ENCODE assay signal across 1 cellular context in genomic region chr12:55619352-55620138, GRCh38.
TF ChIP-seq lines count a peak whose summit lies in the region.

No MANE protein-coding gene starts in this region.

TF ChIP-seq in K562, 482 proteins besides CTCF, POLR2A, EP300 and RAD21 (continued from another document and continues in another):
- TF ChIP-seq JUND (IDR thresholded peaks at IDR 0.05; ENCODE audit: borderline replicate concordance, low read depth, low read length) = 0 out of 2 replicates have a peak, but pooled peaks have one; percentile 22
- TF ChIP-seq JUND (tag; IDR thresholded peaks at IDR 0.05; ENCODE audit: borderline replicate concordance, low read depth, low read length) = 0 out of 3 replicates have a peak, but pooled peaks have one; percentile 14
- no peak for TF ChIP-seq BCOR (IDR thresholded peaks at IDR 0.05)
- TF ChIP-seq, protein P1, sequence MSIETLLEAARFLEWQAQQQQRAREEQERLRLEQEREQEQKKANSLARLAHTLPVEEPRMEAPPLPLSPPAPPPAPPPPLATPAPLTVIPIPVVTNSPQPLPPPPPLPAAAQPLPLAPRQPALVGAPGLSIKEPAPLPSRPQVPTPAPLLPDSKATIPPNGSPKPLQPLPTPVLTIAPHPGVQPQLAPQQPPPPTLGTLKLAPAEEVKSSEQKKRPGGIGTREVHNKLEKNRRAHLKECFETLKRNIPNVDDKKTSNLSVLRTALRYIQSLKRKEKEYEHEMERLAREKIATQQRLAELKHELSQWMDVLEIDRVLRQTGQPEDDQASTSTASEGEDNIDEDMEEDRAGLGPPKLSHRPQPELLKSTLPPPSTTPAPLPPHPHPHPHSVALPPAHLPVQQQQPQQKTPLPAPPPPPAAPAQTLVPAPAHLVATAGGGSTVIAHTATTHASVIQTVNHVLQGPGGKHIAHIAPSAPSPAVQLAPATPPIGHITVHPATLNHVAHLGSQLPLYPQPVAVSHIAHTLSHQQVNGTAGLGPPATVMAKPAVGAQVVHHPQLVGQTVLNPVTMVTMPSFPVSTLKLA (conservative IDR thresholded peaks at IDR 0.05) = peak; percentile 74 to 80
- no peak for TF ChIP-seq HNRNPH1 (optimal IDR thresholded peaks at IDR 0.05; ENCODE audit: low read depth, low read length)
- TF ChIP-seq, protein P2, sequence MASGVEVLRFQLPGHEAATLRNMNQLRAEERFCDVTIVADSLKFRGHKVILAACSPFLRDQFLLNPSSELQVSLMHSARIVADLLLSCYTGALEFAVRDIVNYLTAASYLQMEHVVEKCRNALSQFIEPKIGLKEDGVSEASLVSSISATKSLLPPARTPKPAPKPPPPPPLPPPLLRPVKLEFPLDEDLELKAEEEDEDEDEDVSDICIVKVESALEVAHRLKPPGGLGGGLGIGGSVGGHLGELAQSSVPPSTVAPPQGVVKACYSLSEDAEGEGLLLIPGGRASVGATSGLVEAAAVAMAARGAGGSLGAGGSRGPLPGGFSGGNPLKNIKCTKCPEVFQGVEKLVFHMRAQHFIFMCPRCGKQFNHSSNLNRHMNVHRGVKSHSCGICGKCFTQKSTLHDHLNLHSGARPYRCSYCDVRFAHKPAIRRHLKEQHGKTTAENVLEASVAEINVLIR (CRISPR knock-in tag; IDR thresholded peaks at IDR 0.05) = no peak
- peak; percentile 55; the same call in 1 of the 2 replicates for TF ChIP-seq PHF21A (IDR thresholded peaks at IDR 0.05; ENCODE audit: borderline replicate concordance, low read depth)
- no peak for TF ChIP-seq ATF1 (CRISPR knock-in tag; IDR thresholded peaks at IDR 0.05)
- peak; percentile 47; the same call in 1 of the 2 replicates for TF ChIP-seq ATF1 (tag; IDR thresholded peaks at IDR 0.05)
- TF ChIP-seq, protein P3, sequence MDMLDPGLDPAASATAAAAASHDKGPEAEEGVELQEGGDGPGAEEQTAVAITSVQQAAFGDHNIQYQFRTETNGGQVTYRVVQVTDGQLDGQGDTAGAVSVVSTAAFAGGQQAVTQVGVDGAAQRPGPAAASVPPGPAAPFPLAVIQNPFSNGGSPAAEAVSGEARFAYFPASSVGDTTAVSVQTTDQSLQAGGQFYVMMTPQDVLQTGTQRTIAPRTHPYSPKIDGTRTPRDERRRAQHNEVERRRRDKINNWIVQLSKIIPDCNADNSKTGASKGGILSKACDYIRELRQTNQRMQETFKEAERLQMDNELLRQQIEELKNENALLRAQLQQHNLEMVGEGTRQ (CRISPR knock-in tag; IDR thresholded peaks at IDR 0.05) = peak; percentile 55
- peak; percentile 68; the same call in 1 of the 2 replicates for TF ChIP-seq CC2D1A (IDR thresholded peaks at IDR 0.05)
- no peak for TF ChIP-seq DMBX1 (CRISPR knock-in tag; IDR thresholded peaks at IDR 0.05; ENCODE audit: borderline replicate concordance)
- no peak for TF ChIP-seq SNRNP70 (optimal IDR thresholded peaks at IDR 0.05; ENCODE audit: low read depth, low read length)
- TF ChIP-seq ELF2 (CRISPR knock-in tag; IDR thresholded peaks at IDR 0.05) = no peak
- no peak for TF ChIP-seq PTRF (tag; IDR thresholded peaks at IDR 0.05)
- TF ChIP-seq ARID2 (IDR thresholded peaks at IDR 0.05) = peak; percentile 73; the same call in 1 of the 2 replicates
- TF ChIP-seq GTF2E2 (tag; IDR thresholded peaks at IDR 0.05) = 0 out of 2 replicates have a peak, but pooled peaks have one; percentile 29
- peak; percentile 53; the same call in 1 of the 2 replicates for TF ChIP-seq RAD51 (IDR thresholded peaks at IDR 0.05; ENCODE audit: borderline replicate concordance, low read depth)
- no peak for TF ChIP-seq ZFPM2 (CRISPR knock-in tag; IDR thresholded peaks at IDR 0.05)
- TF ChIP-seq, protein P4, sequence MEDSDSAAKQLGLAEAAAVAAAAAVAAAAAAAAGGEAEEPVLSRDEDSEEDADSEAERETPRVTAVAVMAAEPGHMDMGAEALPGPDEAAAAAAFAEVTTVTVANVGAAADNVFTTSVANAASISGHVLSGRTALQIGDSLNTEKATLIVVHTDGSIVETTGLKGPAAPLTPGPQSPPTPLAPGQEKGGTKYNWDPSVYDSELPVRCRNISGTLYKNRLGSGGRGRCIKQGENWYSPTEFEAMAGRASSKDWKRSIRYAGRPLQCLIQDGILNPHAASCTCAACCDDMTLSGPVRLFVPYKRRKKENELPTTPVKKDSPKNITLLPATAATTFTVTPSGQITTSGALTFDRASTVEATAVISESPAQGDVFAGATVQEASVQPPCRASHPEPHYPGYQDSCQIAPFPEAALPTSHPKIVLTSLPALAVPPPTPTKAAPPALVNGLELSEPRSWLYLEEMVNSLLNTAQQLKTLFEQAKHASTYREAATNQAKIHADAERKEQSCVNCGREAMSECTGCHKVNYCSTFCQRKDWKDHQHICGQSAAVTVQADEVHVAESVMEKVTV (CRISPR knock-in tag; IDR thresholded peaks at IDR 0.05) = peak; percentile 96
- TF ChIP-seq, protein P5, sequence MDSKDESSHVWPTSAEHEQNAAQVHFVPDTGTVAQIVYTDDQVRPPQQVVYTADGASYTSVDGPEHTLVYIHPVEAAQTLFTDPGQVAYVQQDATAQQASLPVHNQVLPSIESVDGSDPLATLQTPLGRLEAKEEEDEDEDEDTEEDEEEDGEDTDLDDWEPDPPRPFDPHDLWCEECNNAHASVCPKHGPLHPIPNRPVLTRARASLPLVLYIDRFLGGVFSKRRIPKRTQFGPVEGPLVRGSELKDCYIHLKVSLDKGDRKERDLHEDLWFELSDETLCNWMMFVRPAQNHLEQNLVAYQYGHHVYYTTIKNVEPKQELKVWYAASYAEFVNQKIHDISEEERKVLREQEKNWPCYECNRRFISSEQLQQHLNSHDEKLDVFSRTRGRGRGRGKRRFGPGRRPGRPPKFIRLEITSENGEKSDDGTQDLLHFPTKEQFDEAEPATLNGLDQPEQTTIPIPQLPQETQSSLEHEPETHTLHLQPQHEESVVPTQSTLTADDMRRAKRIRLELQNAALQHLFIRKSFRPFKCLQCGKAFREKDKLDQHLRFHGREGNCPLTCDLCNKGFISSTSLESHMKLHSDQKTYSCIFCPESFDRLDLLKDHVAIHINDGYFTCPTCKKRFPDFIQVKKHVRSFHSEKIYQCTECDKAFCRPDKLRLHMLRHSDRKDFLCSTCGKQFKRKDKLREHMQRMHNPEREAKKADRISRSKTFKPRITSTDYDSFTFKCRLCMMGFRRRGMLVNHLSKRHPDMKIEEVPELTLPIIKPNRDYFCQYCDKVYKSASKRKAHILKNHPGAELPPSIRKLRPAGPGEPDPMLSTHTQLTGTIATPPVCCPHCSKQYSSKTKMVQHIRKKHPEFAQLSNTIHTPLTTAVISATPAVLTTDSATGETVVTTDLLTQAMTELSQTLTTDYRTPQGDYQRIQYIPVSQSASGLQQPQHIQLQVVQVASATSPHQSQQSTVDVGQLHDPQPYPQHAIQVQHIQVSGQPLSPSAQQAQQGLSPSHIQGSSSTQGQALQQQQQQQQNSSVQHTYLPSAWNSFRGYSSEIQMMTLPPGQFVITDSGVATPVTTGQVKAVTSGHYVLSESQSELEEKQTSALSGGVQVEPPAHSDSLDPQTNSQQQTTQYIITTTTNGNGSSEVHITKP (IDR thresholded peaks at IDR 0.05; ENCODE audit: partially characterized antibody) = no peak
- TF ChIP-seq IRF9 (tag; IDR thresholded peaks at IDR 0.05) = no peak
- TF ChIP-seq SIX5 (IDR thresholded peaks at IDR 0.05; ENCODE audit: borderline replicate concordance in 1 of 2, insufficient read depth in 1 of 2, low read depth in 1 of 2, low read length in 2 of 2) = no peak
- TF ChIP-seq FOXA1 (IDR thresholded peaks at IDR 0.05; ENCODE audit: borderline replicate concordance) = no peak
- TF ChIP-seq CBFA2T2 (conservative IDR thresholded peaks at IDR 0.05) = no peak
- peak in 1 of 2 experiments; percentile 48; a peak in 1 of 4 replicates for TF ChIP-seq ARNT (IDR thresholded peaks at IDR 0.05)
- TF ChIP-seq, protein P6, sequence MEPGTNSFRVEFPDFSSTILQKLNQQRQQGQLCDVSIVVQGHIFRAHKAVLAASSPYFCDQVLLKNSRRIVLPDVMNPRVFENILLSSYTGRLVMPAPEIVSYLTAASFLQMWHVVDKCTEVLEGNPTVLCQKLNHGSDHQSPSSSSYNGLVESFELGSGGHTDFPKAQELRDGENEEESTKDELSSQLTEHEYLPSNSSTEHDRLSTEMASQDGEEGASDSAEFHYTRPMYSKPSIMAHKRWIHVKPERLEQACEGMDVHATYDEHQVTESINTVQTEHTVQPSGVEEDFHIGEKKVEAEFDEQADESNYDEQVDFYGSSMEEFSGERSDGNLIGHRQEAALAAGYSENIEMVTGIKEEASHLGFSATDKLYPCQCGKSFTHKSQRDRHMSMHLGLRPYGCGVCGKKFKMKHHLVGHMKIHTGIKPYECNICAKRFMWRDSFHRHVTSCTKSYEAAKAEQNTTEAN (CRISPR knock-in tag; IDR thresholded peaks at IDR 0.05) = no peak
- no peak for TF ChIP-seq NEUROD1 (IDR thresholded peaks at IDR 0.05; ENCODE audit: borderline replicate concordance, low read depth, low read length, partially characterized antibody)
- peak; percentile 41 for TF ChIP-seq ATF7 (IDR thresholded peaks at IDR 0.05)
- peak; percentile 89 for TF ChIP-seq SMC3 (conservative IDR thresholded peaks at IDR 0.05; ENCODE audit: insufficient read depth, low read depth, low read length)
- peak; percentile 49; the same call in 1 of the 2 replicates for TF ChIP-seq CXXC5 (CRISPR knock-in tag; IDR thresholded peaks at IDR 0.05)
- TF ChIP-seq ZNF398 (CRISPR knock-in tag; IDR thresholded peaks at IDR 0.05) = no peak
- no peak for TF ChIP-seq HDGF (IDR thresholded peaks at IDR 0.05)
- TF ChIP-seq KLF6 (CRISPR knock-in tag; IDR thresholded peaks at IDR 0.05; ENCODE audit: borderline replicate concordance) = no peak
- TF ChIP-seq TOE1 (IDR thresholded peaks at IDR 0.05; ENCODE audit: borderline replicate concordance) = peak; percentile 40; the same call in 1 of the 2 replicates
- no peak for TF ChIP-seq TOE1 (CRISPR knock-in tag; IDR thresholded peaks at IDR 0.05; ENCODE audit: borderline replicate concordance, low read depth)
- peak; percentile 77 for TF ChIP-seq L3MBTL2 (IDR thresholded peaks at IDR 0.05)
- TF ChIP-seq CREM (IDR thresholded peaks at IDR 0.05; ENCODE audit: low read depth) = peak; percentile 63
- TF ChIP-seq TEAD2 (tag; IDR thresholded peaks at IDR 0.05) = peak; percentile 74; the same call in 1 of the 2 replicates
- TF ChIP-seq NCOA6 (IDR thresholded peaks at IDR 0.05) = no peak
- TF ChIP-seq RHOXF2B (CRISPR knock-in tag; conservative IDR thresholded peaks at IDR 0.05) = no peak
- TF ChIP-seq IFI16 (CRISPR knock-in tag; IDR thresholded peaks at IDR 0.05) = no peak
- no peak for TF ChIP-seq PHF8 (IDR thresholded peaks at IDR 0.05; ENCODE audit: borderline replicate concordance, low read length)
- peak; percentile 63 for TF ChIP-seq TEAD4 (IDR thresholded peaks at IDR 0.05; ENCODE audit: low read length)
- no peak for TF ChIP-seq TEAD4 (CRISPR knock-in tag; IDR thresholded peaks at IDR 0.05; ENCODE audit: borderline replicate concordance)
- TF ChIP-seq JUN (IDR thresholded peaks at IDR 0.05; ENCODE audit: borderline replicate concordance, low read depth, low read length) = 0 out of 2 replicates have a peak, but pooled peaks have one; percentile 21
- TF ChIP-seq JUN (CRISPR knock-in tag; IDR thresholded peaks at IDR 0.05; ENCODE audit: borderline replicate concordance) = no peak
- no peak for TF ChIP-seq MXI1 (IDR thresholded peaks at IDR 0.05; ENCODE audit: low read depth, low read length)
- TF ChIP-seq RFX7 (CRISPR knock-in tag; IDR thresholded peaks at IDR 0.05) = no peak
- TF ChIP-seq ZNF707 (CRISPR knock-in tag; conservative IDR thresholded peaks at IDR 0.05) = no peak
- TF ChIP-seq SMARCA4 (IDR thresholded peaks at IDR 0.05) = no peak
- TF ChIP-seq YY1 (IDR thresholded peaks at IDR 0.05; ENCODE audit: borderline replicate concordance in 1 of 3, control insufficient read depth in 1 of 3, extremely low read depth in 1 of 3, insufficient read depth in 3 of 3, insufficient read length in 1 of 3, insufficient replicate concordance in 2 of 3, low read depth in 1 of 3, low read length in 2 of 3) = no peak
